In genomic region chr1:3171761-3172160, GRCh38 we compare ENCODE assay signal across 1 cellular context.
TF ChIP-seq lines count a peak whose summit lies in the region.

No MANE protein-coding gene starts in this region.

TF ChIP-seq in HepG2, 621 proteins besides CTCF, POLR2A, EP300 and RAD21 (continued from another document):
- peak; percentile 17; the same call in 1 of the 2 replicates for TF ChIP-seq ZNF574 (CRISPR knock-in tag; IDR thresholded peaks at IDR 0.05)
